Comparison of ENCODE assay signal across 20 cellular contexts in the genomic region with DNA sequence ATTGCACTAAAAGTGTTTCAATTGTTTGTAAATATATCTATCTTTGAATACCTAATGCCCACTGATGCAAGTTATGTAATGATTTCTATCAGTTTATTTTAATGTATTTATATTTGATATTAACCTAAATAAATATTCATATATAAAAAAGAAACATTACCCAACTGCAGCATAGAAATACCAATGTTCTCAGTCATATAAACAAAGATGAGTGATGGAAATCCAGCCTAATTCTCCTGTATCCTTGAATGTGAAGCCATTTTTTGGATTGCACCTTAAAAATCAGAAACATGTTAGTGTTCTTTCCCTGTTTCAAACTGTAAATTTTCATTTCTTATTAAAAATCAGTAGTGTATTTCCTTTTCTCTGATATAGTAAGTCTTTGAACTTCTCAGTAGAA.
DNase-seq lines count a peak whose midpoint lies in the region; ATAC-seq and FAIRE-seq lines count a peak whose summit lies in the region.
"Had no signal": no experiment of that assay in that cellular context is flagged by ENCODE, and none has a peak within 500 bp of the region (broad histone marks: within the 10 kb centered on the region; RNA-seq: fewer than 3 reads in every experiment).

No MANE protein-coding gene starts in this region.

- no peaks in the 10 kb centered on the region for H3K4me1 ChIP-seq in adipocyte (ENCODE audit: control insufficient read depth, insufficient read depth, low read length)
- H3K4me1 ChIP-seq: A549; BLaER1 treated with 17β-estradiol and CSF1 and Interleukin-3, amounts not matched to agents 10 nM and 100 nM; Caco-2 had no signal

- H3K4me3 ChIP-seq in adipocyte (ENCODE audit: low read length): no peak overlapping the region
- H3K4me3 ChIP-seq: A549; BLaER1 treated with 17β-estradiol and CSF1 and Interleukin-3, amounts not matched to agents 10 nM and 100 nM; GM12878 had no signal

- ATAC-seq in GM19467 (IDR thresholded peaks at IDR 0.05; ENCODE audit: unreplicated experiment) (no peak), GM21786 (IDR thresholded peaks at IDR 0.05; ENCODE audit: unreplicated experiment) (no peak)
- ATAC-seq: A549; CD8-positive, alpha-beta T cell; GM12878 had no signal

- no peaks in the 10 kb centered on the region for H3K9me3 ChIP-seq in adipocyte (ENCODE audit: control insufficient read depth, low read length)
- H3K9me3 ChIP-seq: A549; BLaER1 treated with 17β-estradiol and CSF1 and Interleukin-3, amounts not matched to agents 10 nM and 100 nM; Caco-2 had no signal

- no peak for FAIRE-seq in frontal cortex (lab: Jason Lieb, UNC)
- FAIRE-seq: GM12878, GM12892, GM18507 had no signal

- no peaks in the 10 kb centered on the region for H3K27me3 ChIP-seq in adipocyte (replicated peaks; ENCODE audit: control insufficient read depth, insufficient read depth, low read length)
- H3K27me3 ChIP-seq: BLaER1 treated with 17β-estradiol and CSF1 and Interleukin-3, amounts not matched to agents 10 nM and 100 nM had no signal

- DNase-seq in ELR (ENCODE audit: low read depth) (peak; percentile 42), HCEC 1CT (peak; percentile 48), adipocyte (ENCODE audit: low read depth) (peak; percentile 42), fibroblast of peridontal ligament (ENCODE audit: extremely low read depth) (peak; percentile 35), glomerular visceral epithelial cell (ENCODE audit: extremely low spot score) (no peak), frontal cortex (ENCODE audit: low spot score in 2 of 2) (no peak)
- DNase-seq: AML-193; Caco-2; Calu3; CD4-positive, alpha-beta T cell; CD8-positive, alpha-beta T cell; DMS79 treated with DMSO at 0.1 percent for 48 hours; GDM1 had no signal

- H3K36me3 ChIP-seq in adipocyte (ENCODE audit: control insufficient read depth, insufficient read depth, low read length, severe bottlenecking): no peaks in the 10 kb centered on the region
- H3K36me3 ChIP-seq: BLaER1 treated with 17β-estradiol and CSF1 and Interleukin-3, amounts not matched to agents 10 nM and 100 nM had no signal

- H3K9ac ChIP-seq in adipocyte (ENCODE audit: low read length): no peak overlapping the region
- H3K9ac ChIP-seq: BLaER1 treated with 17β-estradiol and CSF1 and Interleukin-3, amounts not matched to agents 10 nM and 100 nM had no signal

Comparison
In these comparisons a context has a peak if more than half of its experiments do, and no peak if none do; other contexts are left out.
1. DNase-seq: peak in ELR (single experiment), HCEC 1CT (single experiment), adipocyte (single experiment) and fibroblast of peridontal ligament (single experiment); none in glomerular visceral epithelial cell (single experiment) and frontal cortex (0 of 2).